Comparison of ENCODE assay signal across 9 cellular contexts in genomic region chr1:101356604-101357443, GRCh38.
A peak's percentile ranks its signal among the peaks of the same experiment; 100 is the strongest.
DNase-seq lines count a peak whose midpoint lies in the region; ATAC-seq and TF ChIP-seq lines count a peak whose summit lies in the region.
"Had no signal": no experiment of that assay in that cellular context is flagged by ENCODE, and none has a peak within 500 bp of the region (broad histone marks: within the 10 kb centered on the region; RNA-seq: fewer than 3 reads in every experiment).

No MANE protein-coding gene starts in this region.

- peak overlapping the region; percentile 54 for H3K9ac ChIP-seq in DND-41 (ENCODE audit: low read depth, low read length)
- no peak overlapping the region for H3K9ac ChIP-seq in GM23248

- peak overlapping the region; percentile 33 for H3K4me2 ChIP-seq in DND-41 (ENCODE audit: insufficient read depth, low read length)
- H3K4me2 ChIP-seq in GM23248 (ENCODE audit: unreplicated experiment), result no peak overlapping the region

- H3K4me3 ChIP-seq in DND-41 (ENCODE audit: low read depth in 1 of 2, low read length in 2 of 2), result no peak overlapping the region; a peak in 1 of 4 replicates
- H3K4me3 ChIP-seq in GM23248, result no peak overlapping the region
- H3K4me3 ChIP-seq: upper lobe of left lung had no signal

- peak overlapping the region; percentile 92 for H3K27ac Mint-ChIP-seq in T-helper 17 cell
- no peak overlapping the region for H3K27ac Mint-ChIP-seq in activated naive CD8-positive, alpha-beta T cell treated with anti-CD3 and anti-CD28 coated beads, Interleukin-2, amount 50 U/mL, for 24 hours

- H3K4me1 ChIP-seq in DND-41 (ENCODE audit: insufficient read depth, low read length) (peaks cover 65% of the 10 kb centered on the region), GM23248 (ENCODE audit: insufficient read depth) (no peaks in the 10 kb centered on the region)
- H3K4me1 ChIP-seq: upper lobe of left lung had no signal

- no peaks in the 10 kb centered on the region for H3K9me2 ChIP-seq in GM23248 (ENCODE audit: insufficient read depth)

- H3K27me3 ChIP-seq in DND-41 (ENCODE audit: insufficient read depth, low read length, poor library complexity), result no peaks in the 10 kb centered on the region
- H3K27me3 ChIP-seq in GM23248 (replicated peaks; ENCODE audit: insufficient read depth), result peaks cover 22% of the 10 kb centered on the region
- H3K27me3 ChIP-seq: upper lobe of left lung had no signal

- no peaks in the 10 kb centered on the region for H3K79me2 ChIP-seq in DND-41 (ENCODE audit: insufficient read depth, low read length)
- H3K79me2 ChIP-seq in GM23248 (ENCODE audit: insufficient read depth), result no peaks in the 10 kb centered on the region

- peaks cover 2% of the 10 kb centered on the region for H3K9me3 ChIP-seq in DND-41 (ENCODE audit: insufficient read depth, low read length, severe bottlenecking)
- H3K9me3 ChIP-seq in T-helper 17 cell (ENCODE audit: control insufficient read depth, low read length, poor library complexity, severe bottlenecking), result no peaks in the 10 kb centered on the region
- H3K9me3 ChIP-seq in GM23248 (ENCODE audit: low read depth), result no peaks in the 10 kb centered on the region
- H3K9me3 ChIP-seq: upper lobe of left lung had no signal

- in situ Hi-C loops in GM23248 (cut with MboI), result no loop called here

- H3K36me3 ChIP-seq in DND-41 (ENCODE audit: insufficient read depth, low read length) (no peaks in the 10 kb centered on the region), GM23248 (ENCODE audit: low read depth) (no peaks in the 10 kb centered on the region)
- H3K36me3 ChIP-seq: upper lobe of left lung had no signal

- WGBS in GM23248 (ENCODE audit: low coverage in 1 of 2, low lambda C conversion rate in 2 of 2, missing lambda C conversion rate in 2 of 2), 2 experiments, result 11 to 12% methylated on average over 5 of the region's 5 CpGs

- no peak overlapping the region for H3K4me3 Mint-ChIP-seq in T-helper 17 cell
- no peak overlapping the region for H3K4me3 Mint-ChIP-seq in activated naive CD8-positive, alpha-beta T cell treated with anti-CD3 and anti-CD28 coated beads, Interleukin-2, amount 50 U/mL, for 24 hours

- H3K27ac ChIP-seq in DND-41 (ENCODE audit: low read length) (peak overlapping the region; percentile 93), GM23248 (no peak overlapping the region)
- H3K27ac ChIP-seq: upper lobe of left lung had no signal

- H3K27me3 Mint-ChIP-seq in T-helper 17 cell, result no peaks in the 10 kb centered on the region
- peaks cover 2% of the 10 kb centered on the region for H3K27me3 Mint-ChIP-seq in activated naive CD8-positive, alpha-beta T cell treated with anti-CD3 and anti-CD28 coated beads, Interleukin-2, amount 50 U/mL, for 24 hours

- H3K9me3 Mint-ChIP-seq in activated naive CD8-positive, alpha-beta T cell treated with anti-CD3 and anti-CD28 coated beads, Interleukin-2, amount 50 U/mL, for 24 hours, result no peaks in the 10 kb centered on the region

- no peak for TF ChIP-seq CTCF in DND-41 (IDR thresholded peaks at IDR 0.05; ENCODE audit: borderline replicate concordance, extremely low read depth, low read length, poor library complexity, severe bottlenecking)

- H3F3A ChIP-seq in GM23248 (ENCODE audit: insufficient read depth), result no peaks in the 10 kb centered on the region

- ATAC-seq in DND-41 (ENCODE audit: insufficient read depth, low read depth) (peak; percentile 55), GM19452 (IDR thresholded peaks at IDR 0.05; ENCODE audit: unreplicated experiment) (peak; percentile 39), HG02938 (IDR thresholded peaks at IDR 0.05; ENCODE audit: unreplicated experiment) (peak; percentile 27), T-helper 17 cell (no peak), GM19397 (IDR thresholded peaks at IDR 0.05; ENCODE audit: unreplicated experiment) (no peak)
- no peak for ATAC-seq in activated naive CD8-positive, alpha-beta T cell treated with anti-CD3 and anti-CD28 coated beads, Interleukin-2, amount 50 U/mL, for 24 hours

- peaks cover 11% of the 10 kb centered on the region for H3K4me1 Mint-ChIP-seq in T-helper 17 cell
- H3K4me1 Mint-ChIP-seq in activated naive CD8-positive, alpha-beta T cell treated with anti-CD3 and anti-CD28 coated beads, Interleukin-2, amount 50 U/mL, for 24 hours, result peaks cover 13% of the 10 kb centered on the region

- H2AFZ ChIP-seq in DND-41 (ENCODE audit: low read depth, low read length), result no peak overlapping the region; the same call in none of the 2 replicates
- no peak overlapping the region for H2AFZ ChIP-seq in GM23248

- H4K20me1 ChIP-seq in DND-41 (ENCODE audit: insufficient read depth, low read length), result no peaks in the 10 kb centered on the region
- no peaks in the 10 kb centered on the region for H4K20me1 ChIP-seq in GM23248 (ENCODE audit: insufficient read depth)

- no peak for DNase-seq in DND-41
- DNase-seq in T-helper 17 cell, result no peak
- no peak for DNase-seq in GM23248
- no peak for DNase-seq in NCI-H2196 (lab: John Stamatoyannopoulos, UW; ENCODE audit: unreplicated experiment)
- no peak for DNase-seq in activated naive CD8-positive, alpha-beta T cell treated with anti-CD3 and anti-CD28 coated beads, Interleukin-2, amount 50 U/mL, for 24 hours

- no peaks in the 10 kb centered on the region for H3K36me3 Mint-ChIP-seq in T-helper 17 cell (ENCODE audit: low read depth)
- no peaks in the 10 kb centered on the region for H3K36me3 Mint-ChIP-seq in activated naive CD8-positive, alpha-beta T cell treated with anti-CD3 and anti-CD28 coated beads, Interleukin-2, amount 50 U/mL, for 24 hours (ENCODE audit: low read depth)

Comparison
In these comparisons a context has a peak if more than half of its experiments do, and no peak if none do; other contexts are left out.
1. ATAC-seq: peak in DND-41 (single experiment), GM19452 (single experiment) and HG02938 (single experiment); none in T-helper 17 cell (single experiment), activated naive CD8-positive, alpha-beta T cell treated with anti-CD3 and anti-CD28 coated beads, Interleukin-2, amount 50 U/mL, for 24 hours (single experiment) and GM19397 (single experiment).